In the genomic region with DNA sequence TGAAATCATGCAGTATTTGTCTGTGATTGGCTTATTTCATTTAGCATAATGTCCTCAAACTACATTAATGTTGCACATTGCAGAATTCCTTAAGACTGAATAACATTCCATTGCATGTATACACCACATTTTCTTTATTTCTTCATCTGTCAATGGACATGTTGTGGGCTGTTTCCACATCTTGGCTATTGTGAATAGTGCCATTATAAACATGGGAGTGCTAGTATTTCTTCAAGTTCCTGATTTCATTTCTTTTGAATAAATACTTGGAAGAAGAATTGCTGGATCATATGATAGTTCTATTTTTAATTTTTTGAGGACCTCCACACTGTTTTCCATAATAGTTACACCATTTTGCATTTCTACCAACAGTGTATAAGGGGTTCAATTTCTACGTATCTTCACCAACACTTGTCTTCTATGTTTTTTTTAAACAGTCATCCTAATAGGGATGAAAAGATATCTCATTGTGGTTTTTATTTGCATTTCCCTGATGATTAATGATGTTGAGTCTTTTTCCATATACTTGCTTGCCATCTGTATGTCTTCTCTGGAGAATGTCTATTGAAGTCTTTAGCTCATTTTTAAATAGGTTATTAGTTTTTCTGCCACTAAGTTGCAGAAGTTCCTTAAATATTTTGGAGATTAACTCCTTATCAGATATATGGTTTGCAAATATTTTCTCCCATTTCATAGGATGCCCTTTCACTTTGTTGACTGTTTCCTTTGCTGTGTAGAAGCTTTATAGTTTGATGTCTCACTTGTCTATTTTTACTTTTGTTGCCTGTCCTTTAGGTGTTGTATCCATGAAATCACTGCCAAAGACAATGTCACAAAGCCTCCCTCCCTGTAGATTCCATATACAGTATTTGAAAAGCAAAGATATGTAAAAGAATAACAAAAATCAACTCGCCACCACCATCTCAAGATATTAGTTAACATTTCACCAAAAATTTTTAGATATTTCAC, we compare ENCODE assay signal across 13 cellular contexts. TPM values are rescaled to one million over a fixed set of nuclear protein-coding genes. Genes with fewer than 3 reads are reported as not detected.
DNase-seq lines count a peak whose midpoint lies in the region; ATAC-seq and TF ChIP-seq lines count a peak whose summit lies in the region.
"Had no signal": no experiment of that assay in that cellular context is flagged by ENCODE, and none has a peak within 500 bp of the region (broad histone marks: within the 10 kb centered on the region; RNA-seq: fewer than 3 reads in every experiment).

No MANE protein-coding gene starts in this region.

- no peak for ATAC-seq in activated CD8-positive, alpha-beta T cell treated with anti-CD3 and anti-CD28 coated beads for 36 hours
- no peak for ATAC-seq in activated CD8-positive, alpha-beta T cell treated with anti-CD3 and anti-CD28 coated beads, Interleukin-2, amount 10 ng/mL, durations not matched to agents 7 days and 5 days
- ATAC-seq: esophagus mucosa had no signal

- H3K9me2 ChIP-seq in OCI-LY7 (ENCODE audit: insufficient read depth, low read length): no peaks in the 10 kb centered on the region

- H3K4me2 ChIP-seq in OCI-LY7 (ENCODE audit: low read length) (peak overlapping the region; percentile 20), osteoblast (ENCODE audit: insufficient read depth, low read length) (peak overlapping the region; percentile 2)

- H3K9me3 ChIP-seq in OCI-LY7 (ENCODE audit: low read length): no peaks in the 10 kb centered on the region
- no peaks in the 10 kb centered on the region for H3K9me3 ChIP-seq in osteoblast (ENCODE audit: low read depth, low read length)
- no peaks in the 10 kb centered on the region for H3K9me3 ChIP-seq in ovary
- H3K9me3 ChIP-seq: thyroid gland had no signal

- intact Hi-C loops in activated CD8-positive, alpha-beta T cell treated with anti-CD3 and anti-CD28 coated beads for 36 hours (cut with micrococcal nuclease): no loop called here
- intact Hi-C loops in OCI-LY7 (cut with micrococcal nuclease; ENCODE audit: unreplicated experiment): no loop called here
- intact Hi-C loops in ovary (cut with DNase I): no loop called here

- H4K20me1 ChIP-seq in OCI-LY7 (ENCODE audit: insufficient read depth, low read length): peaks cover 58% of the 10 kb centered on the region
- H4K20me1 ChIP-seq in osteoblast (ENCODE audit: insufficient read depth, low read length): peaks cover 65% of the 10 kb centered on the region

- no peak overlapping the region for H3K4me3 ChIP-seq in OCI-LY7 (ENCODE audit: low read depth, low read length, poor library complexity, severe bottlenecking)
- no peak overlapping the region for H3K4me3 ChIP-seq in cardiac fibroblast (replicated peaks in 1 of 2; ENCODE audit: low read depth in 2 of 2, low read length in 2 of 2)
- no peak overlapping the region for H3K4me3 ChIP-seq in osteoblast (ENCODE audit: insufficient read depth, low read length)
- H3K4me3 ChIP-seq in ovary: no peak overlapping the region
- H3K4me3 ChIP-seq: thyroid gland had no signal

- H3K79me2 ChIP-seq in OCI-LY7 (ENCODE audit: insufficient read depth, low read depth, low read length): peaks cover 100% of the 10 kb centered on the region
- peaks cover 100% of the 10 kb centered on the region for H3K79me2 ChIP-seq in osteoblast (ENCODE audit: insufficient read depth, low read length)

- no peaks in the 10 kb centered on the region for H3K9me3 Mint-ChIP-seq in activated CD8-positive, alpha-beta T cell treated with anti-CD3 and anti-CD28 coated beads for 36 hours
- H3K9me3 Mint-ChIP-seq in activated CD8-positive, alpha-beta T cell treated with anti-CD3 and anti-CD28 coated beads, Interleukin-2, amount 10 ng/mL, durations not matched to agents 7 days and 5 days (ENCODE audit: insufficient read depth): no peaks in the 10 kb centered on the region

- H3K27ac ChIP-seq in OCI-LY7 (ENCODE audit: low read depth, low read length, poor library complexity, severe bottlenecking) (no peak overlapping the region), osteoblast (ENCODE audit: low read depth, low read length) (peak overlapping the region; percentile 36), ovary (no peak overlapping the region)
- H3K27ac ChIP-seq: thyroid gland had no signal

- H3K36me3 Mint-ChIP-seq in activated CD8-positive, alpha-beta T cell treated with anti-CD3 and anti-CD28 coated beads for 36 hours (ENCODE audit: low read depth): peaks cover 33% of the 10 kb centered on the region
- H3K36me3 Mint-ChIP-seq in activated CD8-positive, alpha-beta T cell treated with anti-CD3 and anti-CD28 coated beads, Interleukin-2, amount 10 ng/mL, durations not matched to agents 7 days and 5 days (ENCODE audit: low read depth): peaks cover 33% of the 10 kb centered on the region

- peaks cover 70% of the 10 kb centered on the region for H3K4me1 Mint-ChIP-seq in activated CD8-positive, alpha-beta T cell treated with anti-CD3 and anti-CD28 coated beads for 36 hours (ENCODE audit: low read depth)
- peaks cover 42% of the 10 kb centered on the region for H3K4me1 Mint-ChIP-seq in activated CD8-positive, alpha-beta T cell treated with anti-CD3 and anti-CD28 coated beads, Interleukin-2, amount 10 ng/mL, durations not matched to agents 7 days and 5 days (ENCODE audit: low read depth)

- H2AFZ ChIP-seq in OCI-LY7 (ENCODE audit: low read length) (no peak overlapping the region), osteoblast (ENCODE audit: low read length) (no peak overlapping the region)

- POLR2A ChIA-PET in activated CD8-positive, alpha-beta T cell treated with anti-CD3 and anti-CD28 coated beads for 36 hours (lab: Charles Lee): interaction anchor here (0.8 to 1.5 kb wide), 3 partner anchors 14 to 25 kb away, joined by 3 to 5 read pairs (median 3); no protein-coding TSS in a partner anchor
- POLR2A ChIA-PET in activated CD8-positive, alpha-beta T cell treated with anti-CD3 and anti-CD28 coated beads, Interleukin-2, amount 10 ng/mL, durations not matched to agents 7 days and 5 days (lab: Charles Lee): no interaction called here
- POLR2A ChIA-PET in OCI-LY7 (lab: Charles Lee): interaction anchor here (0.5 to 3.3 kb wide), 5 partner anchors 11 to 377 kb away, joined by 3 to 16 read pairs (median 3); no protein-coding TSS in a partner anchor

- CTCF ChIA-PET in activated CD8-positive, alpha-beta T cell treated with anti-CD3 and anti-CD28 coated beads for 36 hours (lab: Charles Lee): interaction anchor here (0.6 to 1.1 kb wide), 2 partner anchors 10 to 214 kb away, joined by 4 read pairs; no protein-coding TSS in a partner anchor
- CTCF ChIA-PET in activated CD8-positive, alpha-beta T cell treated with anti-CD3 and anti-CD28 coated beads, Interleukin-2, amount 10 ng/mL, durations not matched to agents 7 days and 5 days (lab: Charles Lee): no interaction called here
- CTCF ChIA-PET in OCI-LY7 (lab: Charles Lee; ENCODE audit: unreplicated experiment): interaction anchor here (0.7 kb wide), 1 partner anchor 42 kb away, joined by 3 read pairs; no protein-coding TSS in a partner anchor

- TF ChIP-seq EP300 in ovary (IDR thresholded peaks at IDR 0.05): no peak

- TF ChIP-seq POLR2A in ovary (IDR thresholded peaks at IDR 0.05): no peak

- TF ChIP-seq CTCF in activated CD8-positive, alpha-beta T cell treated with anti-CD3 and anti-CD28 coated beads for 36 hours (IDR thresholded peaks at IDR 0.05): no peak
- no peak for TF ChIP-seq CTCF in OCI-LY7 (conservative IDR thresholded peaks at IDR 0.05; ENCODE audit: low read length)
- TF ChIP-seq CTCF in cardiac fibroblast (IDR thresholded peaks at IDR 0.05; ENCODE audit: low read depth, low read length): no peak
- TF ChIP-seq CTCF in osteoblast (IDR thresholded peaks at IDR 0.05; ENCODE audit: extremely low read depth, low read depth, low read length): no peak
- TF ChIP-seq CTCF in ovary (IDR thresholded peaks at IDR 0.05): no peak

- no peak for DNase-seq in activated CD8-positive, alpha-beta T cell treated with anti-CD3 and anti-CD28 coated beads for 36 hours
- no peak for DNase-seq in activated CD8-positive, alpha-beta T cell treated with anti-CD3 and anti-CD28 coated beads, Interleukin-2, amount 10 ng/mL, durations not matched to agents 7 days and 5 days
- DNase-seq in OCI-LY7 (ENCODE audit: low spot score) (no peak), cardiac fibroblast (ENCODE audit: low read depth in 2 of 2) (peak; percentile 40 to 84), osteoblast (ENCODE audit: insufficient read length, low spot score, missing footprints) (no peak), DMS53 treated with DMSO at 0.1 percent for 48 hours (lab: John Stamatoyannopoulos, UW; ENCODE audit: unreplicated experiment) (no peak), NCI-H748 (lab: John Stamatoyannopoulos, UW; ENCODE audit: unreplicated experiment) (no peak), ovary (no peak)
- DNase-seq: NCI-H1105, occipital lobe, OCI-M1, thyroid gland had no signal

- BruUV-seq in OCI-LY7 (replicated peaks; lab: Mats Ljungman, UMichigan): TSS peak; percentile 20

- H3K27me3 ChIP-seq in osteoblast (ENCODE audit: insufficient read depth, low read length) (no peaks in the 10 kb centered on the region), ovary (no peaks in the 10 kb centered on the region)
- H3K27me3 ChIP-seq: thyroid gland had no signal

- WGBS in ovary, 3 donors: 91 to 95% (median 92%) methylated on average over 2 of the region's 2 CpGs

- H3K27me3 Mint-ChIP-seq in activated CD8-positive, alpha-beta T cell treated with anti-CD3 and anti-CD28 coated beads for 36 hours: no peaks in the 10 kb centered on the region
- H3K27me3 Mint-ChIP-seq in activated CD8-positive, alpha-beta T cell treated with anti-CD3 and anti-CD28 coated beads, Interleukin-2, amount 10 ng/mL, durations not matched to agents 7 days and 5 days (ENCODE audit: low read depth): no peaks in the 10 kb centered on the region

- H3K36me3 ChIP-seq in OCI-LY7 (ENCODE audit: insufficient read depth, low read length) (peaks cover 42% of the 10 kb centered on the region), osteoblast (ENCODE audit: insufficient read depth, low read length) (no peaks in the 10 kb centered on the region), ovary (no peaks in the 10 kb centered on the region)
- H3K36me3 ChIP-seq: thyroid gland had no signal

- H3K4me3 Mint-ChIP-seq in activated CD8-positive, alpha-beta T cell treated with anti-CD3 and anti-CD28 coated beads for 36 hours: no peak overlapping the region
- H3K4me3 Mint-ChIP-seq in activated CD8-positive, alpha-beta T cell treated with anti-CD3 and anti-CD28 coated beads, Interleukin-2, amount 10 ng/mL, durations not matched to agents 7 days and 5 days: no peak overlapping the region

- H3K27ac Mint-ChIP-seq in activated CD8-positive, alpha-beta T cell treated with anti-CD3 and anti-CD28 coated beads for 36 hours: peak overlapping the region; percentile 47
- no peak overlapping the region for H3K27ac Mint-ChIP-seq in activated CD8-positive, alpha-beta T cell treated with anti-CD3 and anti-CD28 coated beads, Interleukin-2, amount 10 ng/mL, durations not matched to agents 7 days and 5 days

- peaks cover 59% of the 10 kb centered on the region for H3K4me1 ChIP-seq in OCI-LY7 (ENCODE audit: insufficient read depth, low read length, poor library complexity, severe bottlenecking)
- peaks cover 24% of the 10 kb centered on the region for H3K4me1 ChIP-seq in osteoblast (ENCODE audit: insufficient read depth, low read length)
- peaks cover 12% of the 10 kb centered on the region for H3K4me1 ChIP-seq in ovary (ENCODE audit: insufficient read depth)

RNA-seq across cellular contexts. Expression of a gene that starts 14.6 kb away (rescaled TPM):
- 10 to 100 TPM; 47.3 to 48.1 TPM for total RNA-seq in activated CD8-positive, alpha-beta T cell treated with anti-CD3 and anti-CD28 coated beads for 36 hours
- total RNA-seq in activated CD8-positive, alpha-beta T cell treated with anti-CD3 and anti-CD28 coated beads, Interleukin-2, amount 10 ng/mL, durations not matched to agents 7 days and 5 days: 10 to 100 TPM; 49.1 to 51.9 TPM
- 24.7 and 31.9 TPM in 2 replicates for total RNA-seq in OCI-LY7 (2014; rRNA removed; shearing (Covaris generic))
- total RNA-seq in OCI-LY7 (2022) (72.4 and 73.2 TPM in 2 replicates), osteoblast (56.6 and 57.9 TPM in 2 replicates), ovary (10 to 100 TPM; 63.3 to 85.9 (median 75.9) TPM)
- polyA plus RNA-seq in ovary: 10 to 100 TPM; 35.6 to 69.7 TPM

Comparison
In these comparisons a context has a peak if more than half of its experiments do, and no peak if none do; other contexts are left out.
1. DNase-seq: peak in cardiac fibroblast (2 of 2); none in activated CD8-positive, alpha-beta T cell treated with anti-CD3 and anti-CD28 coated beads for 36 hours (single experiment), activated CD8-positive, alpha-beta T cell treated with anti-CD3 and anti-CD28 coated beads, Interleukin-2, amount 10 ng/mL, durations not matched to agents 7 days and 5 days (single experiment), OCI-LY7 (single experiment), osteoblast (single experiment), DMS53 treated with DMSO at 0.1 percent for 48 hours (single experiment), NCI-H748 (single experiment) and ovary (0 of 5).